ENCODE assay signal across 9 cellular contexts in genomic region chr1:33111965-33112364, GRCh38. TPM values are rescaled to one million over a fixed set of nuclear protein-coding genes. Genes with fewer than 3 reads are reported as not detected.
A peak's percentile ranks its signal among the peaks of the same experiment; 100 is the strongest.
DNase-seq lines count a peak whose midpoint lies in the region; TF ChIP-seq lines count a peak whose summit lies in the region.
"Had no signal": no experiment of that assay in that cellular context is flagged by ENCODE, and none has a peak within 500 bp of the region (broad histone marks: within the 10 kb centered on the region; RNA-seq: fewer than 3 reads in every experiment).

No MANE protein-coding gene starts in this region.

- H3K79me2 ChIP-seq in SK-N-SH (ENCODE audit: insufficient read depth): no peaks in the 10 kb centered on the region

- H3K27ac ChIP-seq in SK-N-SH (ENCODE audit: low read depth in 2 of 2, low read length in 1 of 2): no peak overlapping the region

- TF ChIP-seq RAD21 in SK-N-SH (IDR thresholded peaks at IDR 0.05; ENCODE audit: low read length): peak; percentile 61

- no peaks in the 10 kb centered on the region for H4K20me1 ChIP-seq in SK-N-SH (ENCODE audit: insufficient read depth)

- peaks cover 9% of the 10 kb centered on the region for H3K9me3 ChIP-seq in SK-N-SH

- CTCF ChIA-PET in SK-N-SH (lab: Yijun Ruan, JAX): no interaction called here

- H3K27me3 Mint-ChIP-seq in T-helper 2 cell treated with Interferon-gamma antibody and Interleukin-4, amounts not matched to agents 5 μg/mL and 100 μg/mL, for 36 hours (ENCODE audit: low read depth): peaks cover 7% of the 10 kb centered on the region

- peaks cover 15% of the 10 kb centered on the region for H3K36me3 Mint-ChIP-seq in T-helper 2 cell treated with Interferon-gamma antibody and Interleukin-4, amounts not matched to agents 5 μg/mL and 100 μg/mL, for 36 hours (ENCODE audit: low read depth)

- DNase-seq in CD1c-positive myeloid dendritic cell (ENCODE audit: extremely low spot score) (peak; percentile 10), HCEC 1CT (peak; percentile 37), SK-N-SH (peak; percentile 18), fibroblast of the aortic adventitia (ENCODE audit: low read depth) (peak; percentile 53), hypothalamus (lab: John Stamatoyannopoulos, UW) (no peak)
- DNase-seq in activated T-cell treated with anti-CD3 and anti-CD28 coated beads, Interleukin-2, amount 50 U/mL, for 48 hours: no peak
- DNase-seq in effector CD8-positive, alpha-beta T cell (lab: John Stamatoyannopoulos, UW): no peak
- DNase-seq in T-helper 2 cell treated with Interferon-gamma antibody and Interleukin-4, amounts not matched to agents 5 μg/mL and 100 μg/mL, for 36 hours (ENCODE audit: low spot score): no peak
- DNase-seq: anterior cingulate cortex had no signal

- POLR2A ChIA-PET in SK-N-SH (lab: Yijun Ruan, JAX): no interaction called here

- no peak overlapping the region for H3K4me3 ChIP-seq in SK-N-SH (ENCODE audit: low read depth in 2 of 2, low read length in 1 of 2)
- no peak overlapping the region for H3K4me3 ChIP-seq in fibroblast of the aortic adventitia (ENCODE audit: low read depth, low read length)

- H3K4me2 ChIP-seq in SK-N-SH: no peak overlapping the region

- H3K27ac Mint-ChIP-seq in T-helper 2 cell treated with Interferon-gamma antibody and Interleukin-4, amounts not matched to agents 5 μg/mL and 100 μg/mL, for 36 hours: no peak overlapping the region

- H3K9ac ChIP-seq in SK-N-SH: no peak overlapping the region

- peaks cover 14% of the 10 kb centered on the region for H3K4me1 Mint-ChIP-seq in T-helper 2 cell treated with Interferon-gamma antibody and Interleukin-4, amounts not matched to agents 5 μg/mL and 100 μg/mL, for 36 hours (ENCODE audit: low read depth)

- H3K4me3 Mint-ChIP-seq in T-helper 2 cell treated with Interferon-gamma antibody and Interleukin-4, amounts not matched to agents 5 μg/mL and 100 μg/mL, for 36 hours: no peak overlapping the region

- TF ChIP-seq CTCF in SK-N-SH (IDR thresholded peaks at IDR 0.05) (peak; percentile 22; the same call in 1 of the 2 replicates), fibroblast of the aortic adventitia (IDR thresholded peaks at IDR 0.05; ENCODE audit: insufficient read depth, low read length) (peak; percentile 52)

- no peak for TF ChIP-seq EP300 in SK-N-SH (IDR thresholded peaks at IDR 0.05; ENCODE audit: borderline replicate concordance in 1 of 2, low read depth in 1 of 2, low read length in 1 of 2)

- H2AFZ ChIP-seq in SK-N-SH (ENCODE audit: low read depth): no peak overlapping the region

- no peaks in the 10 kb centered on the region for H3F3A ChIP-seq in SK-N-SH (replicated peaks; ENCODE audit: insufficient read depth)

- H3K36me3 ChIP-seq in SK-N-SH (replicated peaks in 1 of 2; ENCODE audit: control insufficient read depth in 1 of 2, insufficient read depth in 2 of 2, low read length in 1 of 2): peaks cover 0 to 13% of the 10 kb centered on the region in 2 experiments

- 53% methylated on average over 3 of the region's 3 CpGs for WGBS in SK-N-SH (ENCODE audit: low lambda C conversion rate)

- H3K27me3 ChIP-seq in SK-N-SH (ENCODE audit: insufficient read depth): no peaks in the 10 kb centered on the region

- peaks cover 11% of the 10 kb centered on the region for H3K9me3 Mint-ChIP-seq in T-helper 2 cell treated with Interferon-gamma antibody and Interleukin-4, amounts not matched to agents 5 μg/mL and 100 μg/mL, for 36 hours

- H3K9me2 ChIP-seq in SK-N-SH: no peaks in the 10 kb centered on the region

- H3K4me1 ChIP-seq in SK-N-SH (ENCODE audit: control insufficient read depth in 1 of 2, insufficient read depth in 2 of 2, low read depth in 1 of 2, low read length in 1 of 2): no peaks in the 10 kb centered on the region

TF ChIP-seq in SK-N-SH, 30 proteins besides CTCF, POLR2A, EP300 and RAD21:
- no peak for TF ChIP-seq TEAD4 (IDR thresholded peaks at IDR 0.05; ENCODE audit: borderline replicate concordance, insufficient read depth)
- no peak for TF ChIP-seq ELF1 (IDR thresholded peaks at IDR 0.05)
- no peak for TF ChIP-seq YY1 (IDR thresholded peaks at IDR 0.05; ENCODE audit: low read depth)
- TF ChIP-seq POLR2AphosphoS5 (IDR thresholded peaks at IDR 0.05; ENCODE audit: low read depth, low read length): no peak
- TF ChIP-seq GATA2 (CRISPR knock-in tag; IDR thresholded peaks at IDR 0.05): no peak
- no peak for TF ChIP-seq FOXJ3 (CRISPR knock-in tag; IDR thresholded peaks at IDR 0.05)
- TF ChIP-seq MEF2A (IDR thresholded peaks at IDR 0.05; ENCODE audit: borderline replicate concordance, low read depth): no peak
- TF ChIP-seq NRF1 (IDR thresholded peaks at IDR 0.05; ENCODE audit: low read depth, low read length): no peak
- TF ChIP-seq JUND (IDR thresholded peaks at IDR 0.05): no peak
- TF ChIP-seq SIN3A (IDR thresholded peaks at IDR 0.05; ENCODE audit: borderline replicate concordance, low read depth, low read length): no peak
- no peak for TF ChIP-seq TCF12 (IDR thresholded peaks at IDR 0.05)
- no peak for TF ChIP-seq GABPA (IDR thresholded peaks at IDR 0.05; ENCODE audit: low read depth)
- no peak for TF ChIP-seq CHD2 (IDR thresholded peaks at IDR 0.05; ENCODE audit: low read length, partially characterized antibody)
- no peak for TF ChIP-seq REST (IDR thresholded peaks at IDR 0.05; ENCODE audit: low read depth, low read length)
- no peak for TF ChIP-seq RFX5 (IDR thresholded peaks at IDR 0.05; ENCODE audit: low read length)
- TF ChIP-seq, protein P1, sequence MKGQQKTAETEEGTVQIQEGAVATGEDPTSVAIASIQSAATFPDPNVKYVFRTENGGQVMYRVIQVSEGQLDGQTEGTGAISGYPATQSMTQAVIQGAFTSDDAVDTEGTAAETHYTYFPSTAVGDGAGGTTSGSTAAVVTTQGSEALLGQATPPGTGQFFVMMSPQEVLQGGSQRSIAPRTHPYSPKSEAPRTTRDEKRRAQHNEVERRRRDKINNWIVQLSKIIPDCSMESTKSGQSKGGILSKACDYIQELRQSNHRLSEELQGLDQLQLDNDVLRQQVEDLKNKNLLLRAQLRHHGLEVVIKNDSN (IDR thresholded peaks at IDR 0.05; ENCODE audit: borderline replicate concordance, low read depth): no peak
- no peak for TF ChIP-seq RXRA (IDR thresholded peaks at IDR 0.05; ENCODE audit: borderline replicate concordance, low read depth)
- TF ChIP-seq FOSL2 (IDR thresholded peaks at IDR 0.05; ENCODE audit: borderline replicate concordance, low read depth): no peak
- TF ChIP-seq EZH2phosphoT487 (IDR thresholded peaks at IDR 0.05; ENCODE audit: borderline replicate concordance, low read depth): no peak

RNA-seq across cellular contexts. Expression of gene AZIN2, which starts 31.0 kb away (rescaled TPM):
- polyA plus RNA-seq in SK-N-SH (2012; rRNA removed): 17.8 and 20.6 TPM in 2 replicates
- 9.1 and 13.7 TPM in 2 replicates for polyA plus RNA-seq in SK-N-SH (2012; cell fraction: cytosol; rRNA removed)
- polyA plus RNA-seq in SK-N-SH (2012; cell fraction: nucleus; rRNA removed): 50.0 and 58.2 TPM in 2 replicates
- total RNA-seq in fibroblast of the aortic adventitia (ENCODE audit: low replicate concordance): 3.9 and 8.1 TPM in 2 replicates

Comparison
In these comparisons a context has a peak if more than half of its experiments do, and no peak if none do; other contexts are left out.
1. DNase-seq: peak in CD1c-positive myeloid dendritic cell (single experiment), HCEC 1CT (single experiment), SK-N-SH (single experiment) and fibroblast of the aortic adventitia (single experiment); none in activated T-cell treated with anti-CD3 and anti-CD28 coated beads, Interleukin-2, amount 50 U/mL, for 48 hours (0 of 2), effector CD8-positive, alpha-beta T cell (single experiment), T-helper 2 cell treated with Interferon-gamma antibody and Interleukin-4, amounts not matched to agents 5 μg/mL and 100 μg/mL, for 36 hours (single experiment) and hypothalamus (0 of 51).